ENCODE assay signal across 1 cellular context in genomic region chr16:27311449-27311831, GRCh38.
TF ChIP-seq lines count a peak whose summit lies in the region.

No MANE protein-coding gene starts in this region.

TF ChIP-seq in GM23338, 12 proteins besides CTCF, POLR2A, EP300 and RAD21 (continued from another document):
- TF ChIP-seq NANOG (IDR thresholded peaks at IDR 0.05; ENCODE audit: borderline replicate concordance) (no peak), POLR2AphosphoS5 (IDR thresholded peaks at IDR 0.05; ENCODE audit: low read depth) (no peak), ZNF331 (CRISPR knock-in tag; IDR thresholded peaks at IDR 0.05; ENCODE audit: low read depth) (no peak), STAT1 (IDR thresholded peaks at IDR 0.05; ENCODE audit: unreplicated experiment) (no peak), EZH2 (IDR thresholded peaks at IDR 0.05; ENCODE audit: low read depth, unreplicated experiment) (no peak), CREB1 (CRISPR knock-in tag; IDR thresholded peaks at IDR 0.05; ENCODE audit: low read depth) (no peak), JUNB (IDR thresholded peaks at IDR 0.05; ENCODE audit: unreplicated experiment) (no peak)
- TF ChIP-seq, protein P1, sequence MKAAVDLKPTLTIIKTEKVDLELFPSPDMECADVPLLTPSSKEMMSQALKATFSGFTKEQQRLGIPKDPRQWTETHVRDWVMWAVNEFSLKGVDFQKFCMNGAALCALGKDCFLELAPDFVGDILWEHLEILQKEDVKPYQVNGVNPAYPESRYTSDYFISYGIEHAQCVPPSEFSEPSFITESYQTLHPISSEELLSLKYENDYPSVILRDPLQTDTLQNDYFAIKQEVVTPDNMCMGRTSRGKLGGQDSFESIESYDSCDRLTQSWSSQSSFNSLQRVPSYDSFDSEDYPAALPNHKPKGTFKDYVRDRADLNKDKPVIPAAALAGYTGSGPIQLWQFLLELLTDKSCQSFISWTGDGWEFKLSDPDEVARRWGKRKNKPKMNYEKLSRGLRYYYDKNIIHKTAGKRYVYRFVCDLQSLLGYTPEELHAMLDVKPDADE (IDR thresholded peaks at IDR 0.05) = no peak
- TF ChIP-seq, protein P2, sequence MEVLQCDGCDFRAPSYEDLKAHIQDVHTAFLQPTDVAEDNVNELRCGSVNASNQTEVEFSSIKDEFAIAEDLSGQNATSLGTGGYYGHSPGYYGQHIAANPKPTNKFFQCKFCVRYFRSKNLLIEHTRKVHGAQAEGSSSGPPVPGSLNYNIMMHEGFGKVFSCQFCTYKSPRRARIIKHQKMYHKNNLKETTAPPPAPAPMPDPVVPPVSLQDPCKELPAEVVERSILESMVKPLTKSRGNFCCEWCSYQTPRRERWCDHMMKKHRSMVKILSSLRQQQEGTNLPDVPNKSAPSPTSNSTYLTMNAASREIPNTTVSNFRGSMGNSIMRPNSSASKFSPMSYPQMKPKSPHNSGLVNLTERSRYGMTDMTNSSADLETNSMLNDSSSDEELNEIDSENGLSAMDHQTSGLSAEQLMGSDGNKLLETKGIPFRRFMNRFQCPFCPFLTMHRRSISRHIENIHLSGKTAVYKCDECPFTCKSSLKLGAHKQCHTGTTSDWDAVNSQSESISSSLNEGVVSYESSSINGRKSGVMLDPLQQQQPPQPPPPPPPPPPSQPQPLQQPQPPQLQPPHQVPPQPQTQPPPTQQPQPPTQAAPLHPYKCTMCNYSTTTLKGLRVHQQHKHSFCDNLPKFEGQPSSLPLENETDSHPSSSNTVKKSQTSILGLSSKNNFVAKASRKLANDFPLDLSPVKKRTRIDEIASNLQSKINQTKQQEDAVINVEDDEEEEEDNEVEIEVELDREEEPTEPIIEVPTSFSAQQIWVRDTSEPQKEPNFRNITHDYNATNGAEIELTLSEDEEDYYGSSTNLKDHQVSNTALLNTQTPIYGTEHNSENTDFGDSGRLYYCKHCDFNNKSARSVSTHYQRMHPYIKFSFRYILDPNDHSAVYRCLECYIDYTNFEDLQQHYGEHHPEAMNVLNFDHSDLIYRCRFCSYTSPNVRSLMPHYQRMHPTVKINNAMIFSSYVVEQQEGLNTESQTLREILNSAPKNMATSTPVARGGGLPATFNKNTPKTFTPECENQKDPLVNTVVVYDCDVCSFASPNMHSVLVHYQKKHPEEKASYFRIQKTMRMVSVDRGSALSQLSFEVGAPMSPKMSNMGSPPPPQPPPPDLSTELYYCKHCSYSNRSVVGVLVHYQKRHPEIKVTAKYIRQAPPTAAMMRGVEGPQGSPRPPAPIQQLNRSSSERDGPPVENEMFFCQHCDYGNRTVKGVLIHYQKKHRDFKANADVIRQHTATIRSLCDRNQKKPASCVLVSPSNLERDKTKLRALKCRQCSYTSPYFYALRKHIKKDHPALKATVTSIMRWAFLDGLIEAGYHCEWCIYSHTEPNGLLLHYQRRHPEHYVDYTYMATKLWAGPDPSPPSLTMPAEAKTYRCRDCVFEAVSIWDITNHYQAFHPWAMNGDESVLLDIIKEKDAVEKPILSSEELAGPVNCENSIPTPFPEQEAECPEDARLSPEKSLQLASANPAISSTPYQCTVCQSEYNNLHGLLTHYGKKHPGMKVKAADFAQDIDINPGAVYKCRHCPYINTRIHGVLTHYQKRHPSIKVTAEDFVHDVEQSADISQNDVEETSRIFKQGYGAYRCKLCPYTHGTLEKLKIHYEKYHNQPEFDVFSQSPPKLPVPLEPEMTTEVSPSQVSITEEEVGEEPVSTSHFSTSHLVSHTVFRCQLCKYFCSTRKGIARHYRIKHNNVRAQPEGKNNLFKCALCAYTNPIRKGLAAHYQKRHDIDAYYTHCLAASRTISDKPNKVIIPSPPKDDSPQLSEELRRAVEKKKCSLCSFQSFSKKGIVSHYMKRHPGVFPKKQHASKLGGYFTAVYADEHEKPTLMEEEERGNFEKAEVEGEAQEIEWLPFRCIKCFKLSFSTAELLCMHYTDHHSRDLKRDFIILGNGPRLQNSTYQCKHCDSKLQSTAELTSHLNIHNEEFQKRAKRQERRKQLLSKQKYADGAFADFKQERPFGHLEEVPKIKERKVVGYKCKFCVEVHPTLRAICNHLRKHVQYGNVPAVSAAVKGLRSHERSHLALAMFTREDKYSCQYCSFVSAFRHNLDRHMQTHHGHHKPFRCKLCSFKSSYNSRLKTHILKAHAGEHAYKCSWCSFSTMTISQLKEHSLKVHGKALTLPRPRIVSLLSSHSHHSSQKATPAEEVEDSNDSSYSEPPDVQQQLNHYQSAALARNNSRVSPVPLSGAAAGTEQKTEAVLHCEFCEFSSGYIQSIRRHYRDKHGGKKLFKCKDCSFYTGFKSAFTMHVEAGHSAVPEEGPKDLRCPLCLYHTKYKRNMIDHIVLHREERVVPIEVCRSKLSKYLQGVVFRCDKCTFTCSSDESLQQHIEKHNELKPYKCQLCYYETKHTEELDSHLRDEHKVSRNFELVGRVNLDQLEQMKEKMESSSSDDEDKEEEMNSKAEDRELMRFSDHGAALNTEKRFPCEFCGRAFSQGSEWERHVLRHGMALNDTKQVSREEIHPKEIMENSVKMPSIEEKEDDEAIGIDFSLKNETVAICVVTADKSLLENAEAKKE (CRISPR knock-in tag; IDR thresholded peaks at IDR 0.05) = no peak
- TF ChIP-seq, protein P3, sequence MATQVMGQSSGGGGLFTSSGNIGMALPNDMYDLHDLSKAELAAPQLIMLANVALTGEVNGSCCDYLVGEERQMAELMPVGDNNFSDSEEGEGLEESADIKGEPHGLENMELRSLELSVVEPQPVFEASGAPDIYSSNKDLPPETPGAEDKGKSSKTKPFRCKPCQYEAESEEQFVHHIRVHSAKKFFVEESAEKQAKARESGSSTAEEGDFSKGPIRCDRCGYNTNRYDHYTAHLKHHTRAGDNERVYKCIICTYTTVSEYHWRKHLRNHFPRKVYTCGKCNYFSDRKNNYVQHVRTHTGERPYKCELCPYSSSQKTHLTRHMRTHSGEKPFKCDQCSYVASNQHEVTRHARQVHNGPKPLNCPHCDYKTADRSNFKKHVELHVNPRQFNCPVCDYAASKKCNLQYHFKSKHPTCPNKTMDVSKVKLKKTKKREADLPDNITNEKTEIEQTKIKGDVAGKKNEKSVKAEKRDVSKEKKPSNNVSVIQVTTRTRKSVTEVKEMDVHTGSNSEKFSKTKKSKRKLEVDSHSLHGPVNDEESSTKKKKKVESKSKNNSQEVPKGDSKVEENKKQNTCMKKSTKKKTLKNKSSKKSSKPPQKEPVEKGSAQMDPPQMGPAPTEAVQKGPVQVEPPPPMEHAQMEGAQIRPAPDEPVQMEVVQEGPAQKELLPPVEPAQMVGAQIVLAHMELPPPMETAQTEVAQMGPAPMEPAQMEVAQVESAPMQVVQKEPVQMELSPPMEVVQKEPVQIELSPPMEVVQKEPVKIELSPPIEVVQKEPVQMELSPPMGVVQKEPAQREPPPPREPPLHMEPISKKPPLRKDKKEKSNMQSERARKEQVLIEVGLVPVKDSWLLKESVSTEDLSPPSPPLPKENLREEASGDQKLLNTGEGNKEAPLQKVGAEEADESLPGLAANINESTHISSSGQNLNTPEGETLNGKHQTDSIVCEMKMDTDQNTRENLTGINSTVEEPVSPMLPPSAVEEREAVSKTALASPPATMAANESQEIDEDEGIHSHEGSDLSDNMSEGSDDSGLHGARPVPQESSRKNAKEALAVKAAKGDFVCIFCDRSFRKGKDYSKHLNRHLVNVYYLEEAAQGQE (IDR thresholded peaks at IDR 0.05; ENCODE audit: unreplicated experiment) = no peak
